ENCODE assay signal across 13 cellular contexts in genomic region chr3:114650808-114651207, GRCh38.
DNase-seq lines count a peak whose midpoint lies in the region; ATAC-seq, FAIRE-seq and TF ChIP-seq lines count a peak whose summit lies in the region.
"Had no signal": no experiment of that assay in that cellular context is flagged by ENCODE, and none has a peak within 500 bp of the region (broad histone marks: within the 10 kb centered on the region; RNA-seq: fewer than 3 reads in every experiment).

No MANE protein-coding gene starts in this region.

- intact Hi-C loops in A673 (cut with micrococcal nuclease; ENCODE audit: unreplicated experiment) (no loop called here), HCT116 (cut with micrococcal nuclease) (loop anchor here (5.0 kb wide), 1 partner anchor 106 kb away; no protein-coding TSS in a partner anchor), dorsolateral prefrontal cortex (cut with DNase I) (no loop called here)

- no peaks in the 10 kb centered on the region for H3K36me3 Mint-ChIP-seq in brain

- peak overlapping the region in 1 of 5 experiments; percentile 61 for H3K4me3 Mint-ChIP-seq in brain

- POLR2A ChIA-PET in A673 (lab: Charles Lee; ENCODE audit: low non-redundant PET), result no interaction called here
- POLR2A ChIA-PET in HCT116 (lab: Charles Lee), result interaction anchor here (1.0 kb wide), 1 partner anchor 98 kb away, joined by 3 read pairs; no protein-coding TSS in a partner anchor

- TF ChIP-seq CTCF in A673 (conservative IDR thresholded peaks at IDR 0.05; ENCODE audit: low read depth, low read length) (no peak), HCT116 (IDR thresholded peaks at IDR 0.05 in 2 of 3, conservative IDR thresholded peaks at IDR 0.05 in 1 of 3; ENCODE audit: borderline replicate concordance in 1 of 3, insufficient read depth in 1 of 3, low read depth in 2 of 3, low read length in 2 of 3) (no peak), brain (conservative IDR thresholded peaks at IDR 0.05) (no peak), dorsolateral prefrontal cortex (IDR thresholded peaks at IDR 0.05 in 54 of 56, conservative IDR thresholded peaks at IDR 0.05 in 2 of 56; ENCODE audit: low read depth in 1 of 56, partially characterized antibody in 56 of 56) (no peak)

- FAIRE-seq in small intestine (lab: Jason Lieb, UNC), result no peak

- H3K36me3 ChIP-seq in A673 (ENCODE audit: insufficient read depth, low read length, poor library complexity, severe bottlenecking) (no peaks in the 10 kb centered on the region), HCT116 (ENCODE audit: control insufficient read depth in 1 of 2, insufficient read depth in 2 of 2, low read length in 2 of 2) (no peaks in the 10 kb centered on the region), small intestine (ENCODE audit: control insufficient read depth in 2 of 2, insufficient read depth in 2 of 2, low read length in 2 of 2) (no peaks in the 10 kb centered on the region)

- peak; percentile 4 for DNase-seq in A673 (ENCODE audit: low spot score)
- peak; percentile 88 for DNase-seq in HCT116 (ENCODE audit: low read depth, low spot score)
- DNase-seq in kidney tubule cell (ENCODE audit: low spot score), result peak; percentile 72
- DNase-seq in small intestine, result no peak
- no peak for DNase-seq in HT-29 (ENCODE audit: low spot score)
- no peak for DNase-seq in dorsolateral prefrontal cortex
- DNase-seq in SW 1271 (lab: John Stamatoyannopoulos, UW), result no peak
- DNase-seq: activated gamma-delta T cell; mesendoderm; MM.1S; NK-92 treated with Interleukin-12 subunit alpha and Interleukin-12 subunit beta, amount 100 ng/mL, for 24 hours had no signal

- CTCF ChIA-PET in A673 (lab: Charles Lee) (no interaction called here), HCT116 (lab: Charles Lee) (no interaction called here)

- WGBS in small intestine, 3 donors, result 30 to 44% (median 39%) methylated on average over 3 of the region's 3 CpGs

- no peak overlapping the region for H3K4me3 ChIP-seq in A673 (ENCODE audit: low read depth, low read length, poor library complexity, severe bottlenecking)
- H3K4me3 ChIP-seq in HCT116 (replicated peaks in 1 of 2; ENCODE audit: low read depth in 1 of 2, low read length in 2 of 2), result peak overlapping the region in 1 of 2 experiments; percentile 10; a peak in 1 of 4 replicates
- no peak overlapping the region for H3K4me3 ChIP-seq in small intestine (ENCODE audit: low read depth in 1 of 2, low read length in 2 of 2)
- no peak overlapping the region for H3K4me3 ChIP-seq in dorsolateral prefrontal cortex

- H3K27ac Mint-ChIP-seq in brain, result peak overlapping the region in 3 of 5 experiments; percentile 9 to 88 (median 19)

- H3K27me3 ChIP-seq in A673 (replicated peaks; ENCODE audit: insufficient read depth, low read depth, low read length, poor library complexity) (no peaks in the 10 kb centered on the region), HCT116 (ENCODE audit: insufficient read depth, low read length) (no peaks in the 10 kb centered on the region), small intestine (ENCODE audit: control insufficient read depth in 2 of 2, insufficient read depth in 2 of 2, low read length in 2 of 2) (no peaks in the 10 kb centered on the region), dorsolateral prefrontal cortex (no peaks in the 10 kb centered on the region)

- H3K9me3 ChIP-seq in A673 (ENCODE audit: low read depth, low read length, poor library complexity, severe bottlenecking) (no peaks in the 10 kb centered on the region), HCT116 (ENCODE audit: control insufficient read depth in 1 of 2, insufficient read depth in 1 of 2, low read depth in 1 of 2, low read length in 2 of 2) (no peaks in the 10 kb centered on the region), small intestine (ENCODE audit: control insufficient read depth, low read depth) (no peaks in the 10 kb centered on the region)

- BruUV-seq in A673 (replicated peaks; lab: Mats Ljungman, UMichigan) (no TSS peak), HCT116 (replicated peaks; lab: Mats Ljungman, UMichigan) (no TSS peak)

- H3K4me1 ChIP-seq in A673 (ENCODE audit: insufficient read depth, low read length, poor library complexity, severe bottlenecking) (no peaks in the 10 kb centered on the region), HCT116 (ENCODE audit: control insufficient read depth in 1 of 2, insufficient read depth in 2 of 2, low read length in 2 of 2) (peaks cover 66 to 88% of the 10 kb centered on the region in 2 experiments), small intestine (ENCODE audit: control insufficient read depth in 2 of 2, insufficient read depth in 1 of 2, low read depth in 1 of 2, low read length in 1 of 2) (no peaks in the 10 kb centered on the region)

- ATAC-seq in HCT116, result peak; percentile 76

- no peaks in the 10 kb centered on the region for H3K27me3 Mint-ChIP-seq in brain

- peak overlapping the region; percentile 66 for H3K9ac ChIP-seq in HCT116 (ENCODE audit: low read length)

- H3K27ac ChIP-seq in A673 (ENCODE audit: low read depth, low read length, poor library complexity, severe bottlenecking) (no peak overlapping the region), HCT116 (ENCODE audit: low read depth, low read length) (peak overlapping the region; percentile 97), small intestine (ENCODE audit: low read depth in 1 of 2, low read length in 1 of 2) (no peak overlapping the region), dorsolateral prefrontal cortex (peak overlapping the region in 12 of 59 donors; percentile 1 to 40 (median 10))
- H3K27ac ChIP-seq: C4-2B had no signal

- TF ChIP-seq POLR2A in HCT116 (IDR thresholded peaks at IDR 0.05; ENCODE audit: borderline replicate concordance, extremely low read depth, insufficient read depth, insufficient read length), result no peak

- no peaks in the 10 kb centered on the region for H3K9me2 ChIP-seq in HCT116 (ENCODE audit: insufficient read depth)

- H3K4me2 ChIP-seq in HCT116 (ENCODE audit: low read length), result peak overlapping the region; percentile 71

- RAD21 ChIA-PET in HCT116 (lab: Charles Lee; ENCODE audit: low non-redundant PET in 1 of 2, low total read pairs in 2 of 2, uncharacterized antibody in 2 of 2, unreplicated experiment in 2 of 2), result no interaction called here

- TF ChIP-seq RAD21 in HCT116 (IDR thresholded peaks at IDR 0.05; ENCODE audit: low read depth), result peak; percentile 43; the same call in 1 of the 2 replicates

- H3K79me2 ChIP-seq in HCT116 (ENCODE audit: insufficient read depth, low read length), result peaks cover 54% of the 10 kb centered on the region

- no peak overlapping the region for H2AFZ ChIP-seq in HCT116 (ENCODE audit: low read depth, low read length, poor library complexity, severe bottlenecking)

- H3K4me1 Mint-ChIP-seq in brain, result peaks cover 39% of the 10 kb centered on the region

- H4K20me1 ChIP-seq in HCT116 (ENCODE audit: insufficient read depth), result no peaks in the 10 kb centered on the region

- H3K9me3 Mint-ChIP-seq in brain, result peaks cover 4 to 11% (median 4%) of the 10 kb centered on the region in 5 experiments

TF ChIP-seq in HCT116, 20 proteins besides CTCF, POLR2A, EP300 and RAD21 (continues in another document):
- TF ChIP-seq YY1 (IDR thresholded peaks at IDR 0.05; ENCODE audit: extremely low read depth, insufficient replicate concordance, low read depth, low read length), result no peak
- no peak for TF ChIP-seq ZFX (IDR thresholded peaks at IDR 0.05)
- TF ChIP-seq SP1 (IDR thresholded peaks at IDR 0.05; ENCODE audit: low read depth), result peak; percentile 98
- peak; percentile 97 for TF ChIP-seq FOSL1 (IDR thresholded peaks at IDR 0.05; ENCODE audit: low read depth)
- no peak for TF ChIP-seq EZH2 (IDR thresholded peaks at IDR 0.05)
- peak; percentile 36; the same call in 1 of the 2 replicates for TF ChIP-seq EGR1 (IDR thresholded peaks at IDR 0.05; ENCODE audit: low read depth)
- peak; percentile 62 for TF ChIP-seq ATF3 (IDR thresholded peaks at IDR 0.05)
- peak; percentile 88 for TF ChIP-seq CEBPB (IDR thresholded peaks at IDR 0.05; ENCODE audit: low read depth)
- no peak for TF ChIP-seq ZBTB33 (IDR thresholded peaks at IDR 0.05; ENCODE audit: extremely low read depth, insufficient replicate concordance, low read length)
- no peak; the same call in 1 of the 2 replicates for TF ChIP-seq ELF1 (IDR thresholded peaks at IDR 0.05; ENCODE audit: borderline replicate concordance, low read depth)
- peak; percentile 74 for TF ChIP-seq MAX (IDR thresholded peaks at IDR 0.05)
- TF ChIP-seq JUND (IDR thresholded peaks at IDR 0.05), result peak; percentile 99
- TF ChIP-seq CBX3 (IDR thresholded peaks at IDR 0.05; ENCODE audit: low read depth), result peak; percentile 92

Comparison
In these comparisons a context has a peak if more than half of its experiments do, and no peak if none do; other contexts are left out.
1. DNase-seq: peak in A673 (single experiment), HCT116 (single experiment) and kidney tubule cell (single experiment); none in small intestine (single experiment), HT-29 (single experiment), dorsolateral prefrontal cortex (0 of 10) and SW 1271 (0 of 2).